1 cellular context compared by ENCODE assay signal in the genomic region with DNA sequence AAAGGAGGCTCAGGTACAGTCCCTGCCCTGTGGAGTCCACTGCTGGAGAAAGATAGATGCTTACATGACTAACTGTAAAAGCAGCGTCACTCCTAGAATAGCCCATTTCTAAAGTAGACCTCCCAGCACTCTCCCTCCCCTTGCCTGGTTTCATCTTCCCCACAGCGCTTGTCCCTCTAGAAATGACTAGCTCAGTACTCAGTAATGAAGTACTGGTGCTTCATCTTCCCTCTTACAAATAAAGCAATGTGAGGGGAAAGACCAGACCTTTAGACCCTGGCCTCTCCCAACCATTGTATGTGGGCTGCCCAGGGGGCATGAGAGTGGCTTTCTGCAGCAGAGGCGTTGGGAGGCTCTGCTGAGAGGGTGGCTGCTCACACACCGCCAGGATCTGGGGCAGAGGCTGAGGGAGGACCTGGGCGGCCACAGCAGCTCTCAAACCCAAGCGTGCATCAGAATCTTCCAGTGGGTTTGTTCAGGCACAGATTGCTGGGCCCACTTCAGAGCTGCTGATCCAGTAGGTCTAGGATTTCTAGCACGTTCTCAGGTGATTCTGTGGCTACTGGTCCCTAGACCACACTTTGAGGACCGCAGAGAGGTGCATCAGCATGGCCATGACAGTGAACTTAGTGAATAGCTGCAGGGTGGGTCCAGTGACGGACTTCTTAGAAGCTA.
A peak's percentile ranks its signal among the peaks of the same experiment; 100 is the strongest.
TF ChIP-seq lines count a peak whose summit lies in the region.

No MANE protein-coding gene starts in this region.

TF ChIP-seq in GM12878, 131 proteins besides CTCF, POLR2A, EP300 and RAD21 (continued from another document):
- TF ChIP-seq NKRF (conservative IDR thresholded peaks at IDR 0.05) (no peak), RB1 (IDR thresholded peaks at IDR 0.05; ENCODE audit: borderline replicate concordance) (no peak), TAF1 (IDR thresholded peaks at IDR 0.05; ENCODE audit: borderline replicate concordance, low read depth, low read length) (no peak), ATF7 (IDR thresholded peaks at IDR 0.05; ENCODE audit: low read depth) (peak; percentile 44; the same call in 1 of the 2 replicates), ETV6 (conservative IDR thresholded peaks at IDR 0.05 in 1 of 2, IDR thresholded peaks at IDR 0.05 in 1 of 2; ENCODE audit: borderline replicate concordance in 1 of 2, low read depth in 1 of 2) (no peak), HCFC1 (IDR thresholded peaks at IDR 0.05; ENCODE audit: low read length) (no peak), CHD1 (IDR thresholded peaks at IDR 0.05; ENCODE audit: low read depth, low read length) (no peak), IKZF2 (IDR thresholded peaks at IDR 0.05) (peak; percentile 24 to 29; a peak in 2 of 4 replicates), NFIC (IDR thresholded peaks at IDR 0.05; ENCODE audit: low read depth, low read length) (no peak), ZNF217 (IDR thresholded peaks at IDR 0.05) (no peak), JUNB (IDR thresholded peaks at IDR 0.05) (peak; percentile 64), RUNX3 (IDR thresholded peaks at IDR 0.05; ENCODE audit: low read length) (peak; percentile 16; the same call in 1 of the 2 replicates), JUND (IDR thresholded peaks at IDR 0.05; ENCODE audit: low read depth, low read length) (peak; percentile 60; the same call in 1 of the 2 replicates), STAT3 (IDR thresholded peaks at IDR 0.05; ENCODE audit: low read depth, low read length) (no peak), GATAD2B (conservative IDR thresholded peaks at IDR 0.05; ENCODE audit: low read depth) (peak; percentile 37; the same call in 1 of the 2 replicates), USF2 (IDR thresholded peaks at IDR 0.05; ENCODE audit: borderline replicate concordance, low read depth, low read length) (no peak), MTA2 (IDR thresholded peaks at IDR 0.05; ENCODE audit: low read depth) (peak; percentile 54)
- TF ChIP-seq, protein P1, sequence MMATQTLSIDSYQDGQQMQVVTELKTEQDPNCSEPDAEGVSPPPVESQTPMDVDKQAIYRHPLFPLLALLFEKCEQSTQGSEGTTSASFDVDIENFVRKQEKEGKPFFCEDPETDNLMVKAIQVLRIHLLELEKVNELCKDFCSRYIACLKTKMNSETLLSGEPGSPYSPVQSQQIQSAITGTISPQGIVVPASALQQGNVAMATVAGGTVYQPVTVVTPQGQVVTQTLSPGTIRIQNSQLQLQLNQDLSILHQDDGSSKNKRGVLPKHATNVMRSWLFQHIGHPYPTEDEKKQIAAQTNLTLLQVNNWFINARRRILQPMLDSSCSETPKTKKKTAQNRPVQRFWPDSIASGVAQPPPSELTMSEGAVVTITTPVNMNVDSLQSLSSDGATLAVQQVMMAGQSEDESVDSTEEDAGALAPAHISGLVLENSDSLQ (IDR thresholded peaks at IDR 0.05) = no peak
- TF ChIP-seq, protein P2, sequence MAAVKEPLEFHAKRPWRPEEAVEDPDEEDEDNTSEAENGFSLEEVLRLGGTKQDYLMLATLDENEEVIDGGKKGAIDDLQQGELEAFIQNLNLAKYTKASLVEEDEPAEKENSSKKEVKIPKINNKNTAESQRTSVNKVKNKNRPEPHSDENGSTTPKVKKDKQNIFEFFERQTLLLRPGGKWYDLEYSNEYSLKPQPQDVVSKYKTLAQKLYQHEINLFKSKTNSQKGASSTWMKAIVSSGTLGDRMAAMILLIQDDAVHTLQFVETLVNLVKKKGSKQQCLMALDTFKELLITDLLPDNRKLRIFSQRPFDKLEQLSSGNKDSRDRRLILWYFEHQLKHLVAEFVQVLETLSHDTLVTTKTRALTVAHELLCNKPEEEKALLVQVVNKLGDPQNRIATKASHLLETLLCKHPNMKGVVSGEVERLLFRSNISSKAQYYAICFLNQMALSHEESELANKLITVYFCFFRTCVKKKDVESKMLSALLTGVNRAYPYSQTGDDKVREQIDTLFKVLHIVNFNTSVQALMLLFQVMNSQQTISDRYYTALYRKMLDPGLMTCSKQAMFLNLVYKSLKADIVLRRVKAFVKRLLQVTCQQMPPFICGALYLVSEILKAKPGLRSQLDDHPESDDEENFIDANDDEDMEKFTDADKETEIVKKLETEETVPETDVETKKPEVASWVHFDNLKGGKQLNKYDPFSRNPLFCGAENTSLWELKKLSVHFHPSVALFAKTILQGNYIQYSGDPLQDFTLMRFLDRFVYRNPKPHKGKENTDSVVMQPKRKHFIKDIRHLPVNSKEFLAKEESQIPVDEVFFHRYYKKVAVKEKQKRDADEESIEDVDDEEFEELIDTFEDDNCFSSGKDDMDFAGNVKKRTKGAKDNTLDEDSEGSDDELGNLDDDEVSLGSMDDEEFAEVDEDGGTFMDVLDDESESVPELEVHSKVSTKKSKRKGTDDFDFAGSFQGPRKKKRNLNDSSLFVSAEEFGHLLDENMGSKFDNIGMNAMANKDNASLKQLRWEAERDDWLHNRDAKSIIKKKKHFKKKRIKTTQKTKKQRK (IDR thresholded peaks at IDR 0.05; ENCODE audit: low read depth, low read length) = no peak
- TF ChIP-seq, protein P3, sequence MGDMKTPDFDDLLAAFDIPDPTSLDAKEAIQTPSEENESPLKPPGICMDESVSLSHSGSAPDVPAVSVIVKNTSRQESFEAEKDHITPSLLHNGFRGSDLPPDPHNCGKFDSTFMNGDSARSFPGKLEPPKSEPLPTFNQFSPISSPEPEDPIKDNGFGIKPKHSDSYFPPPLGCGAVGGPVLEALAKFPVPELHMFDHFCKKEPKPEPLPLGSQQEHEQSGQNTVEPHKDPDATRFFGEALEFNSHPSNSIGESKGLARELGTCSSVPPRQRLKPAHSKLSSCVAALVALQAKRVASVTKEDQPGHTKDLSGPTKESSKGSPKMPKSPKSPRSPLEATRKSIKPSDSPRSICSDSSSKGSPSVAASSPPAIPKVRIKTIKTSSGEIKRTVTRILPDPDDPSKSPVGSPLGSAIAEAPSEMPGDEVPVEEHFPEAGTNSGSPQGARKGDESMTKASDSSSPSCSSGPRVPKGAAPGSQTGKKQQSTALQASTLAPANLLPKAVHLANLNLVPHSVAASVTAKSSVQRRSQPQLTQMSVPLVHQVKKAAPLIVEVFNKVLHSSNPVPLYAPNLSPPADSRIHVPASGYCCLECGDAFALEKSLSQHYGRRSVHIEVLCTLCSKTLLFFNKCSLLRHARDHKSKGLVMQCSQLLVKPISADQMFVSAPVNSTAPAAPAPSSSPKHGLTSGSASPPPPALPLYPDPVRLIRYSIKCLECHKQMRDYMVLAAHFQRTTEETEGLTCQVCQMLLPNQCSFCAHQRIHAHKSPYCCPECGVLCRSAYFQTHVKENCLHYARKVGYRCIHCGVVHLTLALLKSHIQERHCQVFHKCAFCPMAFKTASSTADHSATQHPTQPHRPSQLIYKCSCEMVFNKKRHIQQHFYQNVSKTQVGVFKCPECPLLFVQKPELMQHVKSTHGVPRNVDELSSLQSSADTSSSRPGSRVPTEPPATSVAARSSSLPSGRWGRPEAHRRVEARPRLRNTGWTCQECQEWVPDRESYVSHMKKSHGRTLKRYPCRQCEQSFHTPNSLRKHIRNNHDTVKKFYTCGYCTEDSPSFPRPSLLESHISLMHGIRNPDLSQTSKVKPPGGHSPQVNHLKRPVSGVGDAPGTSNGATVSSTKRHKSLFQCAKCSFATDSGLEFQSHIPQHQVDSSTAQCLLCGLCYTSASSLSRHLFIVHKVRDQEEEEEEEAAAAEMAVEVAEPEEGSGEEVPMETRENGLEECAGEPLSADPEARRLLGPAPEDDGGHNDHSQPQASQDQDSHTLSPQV (IDR thresholded peaks at IDR 0.05) = no peak
